Comparison of ENCODE assay signal across 2 cellular contexts in the genomic region with DNA sequence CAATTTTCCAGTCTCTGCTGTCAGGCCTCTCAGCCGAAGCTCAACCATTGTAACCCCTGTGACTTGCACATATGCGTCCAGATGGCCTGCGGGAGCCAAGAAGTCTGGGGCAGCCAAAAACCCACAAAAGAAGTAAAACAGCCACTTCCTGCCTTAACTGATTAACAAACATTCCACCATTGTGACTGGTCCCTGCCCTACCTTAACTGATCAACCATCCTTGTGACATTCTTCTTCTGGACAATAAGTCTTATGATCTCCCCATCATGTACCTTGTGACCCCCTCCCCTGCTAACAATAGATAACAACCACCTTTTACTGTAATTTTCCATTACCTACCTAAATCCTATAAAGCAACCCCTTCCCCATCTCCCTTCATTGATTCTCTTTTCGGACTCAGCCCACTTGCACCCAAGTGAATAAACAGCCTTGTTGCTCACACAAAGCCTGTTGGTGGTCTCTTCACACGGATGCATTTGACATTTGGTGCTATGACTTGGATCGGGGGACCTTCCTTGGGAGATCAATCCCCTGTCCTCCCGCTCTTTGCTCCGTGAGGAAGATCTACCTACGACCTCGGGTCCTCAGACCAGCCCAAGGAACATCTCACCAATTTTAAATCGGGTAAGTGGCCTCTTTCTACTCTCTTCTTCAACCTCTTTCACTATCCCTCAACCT.
TF ChIP-seq lines count a peak whose summit lies in the region.

No MANE protein-coding gene starts in this region.

TF ChIP-seq in GM23338, 12 proteins besides CTCF, POLR2A, EP300 and RAD21 (continued from another document):
- TF ChIP-seq JUNB (IDR thresholded peaks at IDR 0.05; ENCODE audit: unreplicated experiment) (no peak), NANOG (IDR thresholded peaks at IDR 0.05; ENCODE audit: borderline replicate concordance) (no peak), STAT1 (IDR thresholded peaks at IDR 0.05; ENCODE audit: unreplicated experiment) (no peak), EZH2phosphoT487 (IDR thresholded peaks at IDR 0.05; ENCODE audit: unreplicated experiment) (no peak), EZH2 (IDR thresholded peaks at IDR 0.05; ENCODE audit: low read depth, unreplicated experiment) (no peak), ZNF114 (CRISPR knock-in tag; IDR thresholded peaks at IDR 0.05) (no peak), ZNF331 (CRISPR knock-in tag; IDR thresholded peaks at IDR 0.05; ENCODE audit: low read depth) (no peak)
- TF ChIP-seq, protein P1, sequence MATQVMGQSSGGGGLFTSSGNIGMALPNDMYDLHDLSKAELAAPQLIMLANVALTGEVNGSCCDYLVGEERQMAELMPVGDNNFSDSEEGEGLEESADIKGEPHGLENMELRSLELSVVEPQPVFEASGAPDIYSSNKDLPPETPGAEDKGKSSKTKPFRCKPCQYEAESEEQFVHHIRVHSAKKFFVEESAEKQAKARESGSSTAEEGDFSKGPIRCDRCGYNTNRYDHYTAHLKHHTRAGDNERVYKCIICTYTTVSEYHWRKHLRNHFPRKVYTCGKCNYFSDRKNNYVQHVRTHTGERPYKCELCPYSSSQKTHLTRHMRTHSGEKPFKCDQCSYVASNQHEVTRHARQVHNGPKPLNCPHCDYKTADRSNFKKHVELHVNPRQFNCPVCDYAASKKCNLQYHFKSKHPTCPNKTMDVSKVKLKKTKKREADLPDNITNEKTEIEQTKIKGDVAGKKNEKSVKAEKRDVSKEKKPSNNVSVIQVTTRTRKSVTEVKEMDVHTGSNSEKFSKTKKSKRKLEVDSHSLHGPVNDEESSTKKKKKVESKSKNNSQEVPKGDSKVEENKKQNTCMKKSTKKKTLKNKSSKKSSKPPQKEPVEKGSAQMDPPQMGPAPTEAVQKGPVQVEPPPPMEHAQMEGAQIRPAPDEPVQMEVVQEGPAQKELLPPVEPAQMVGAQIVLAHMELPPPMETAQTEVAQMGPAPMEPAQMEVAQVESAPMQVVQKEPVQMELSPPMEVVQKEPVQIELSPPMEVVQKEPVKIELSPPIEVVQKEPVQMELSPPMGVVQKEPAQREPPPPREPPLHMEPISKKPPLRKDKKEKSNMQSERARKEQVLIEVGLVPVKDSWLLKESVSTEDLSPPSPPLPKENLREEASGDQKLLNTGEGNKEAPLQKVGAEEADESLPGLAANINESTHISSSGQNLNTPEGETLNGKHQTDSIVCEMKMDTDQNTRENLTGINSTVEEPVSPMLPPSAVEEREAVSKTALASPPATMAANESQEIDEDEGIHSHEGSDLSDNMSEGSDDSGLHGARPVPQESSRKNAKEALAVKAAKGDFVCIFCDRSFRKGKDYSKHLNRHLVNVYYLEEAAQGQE (IDR thresholded peaks at IDR 0.05; ENCODE audit: unreplicated experiment) = no peak
- TF ChIP-seq, protein P2, sequence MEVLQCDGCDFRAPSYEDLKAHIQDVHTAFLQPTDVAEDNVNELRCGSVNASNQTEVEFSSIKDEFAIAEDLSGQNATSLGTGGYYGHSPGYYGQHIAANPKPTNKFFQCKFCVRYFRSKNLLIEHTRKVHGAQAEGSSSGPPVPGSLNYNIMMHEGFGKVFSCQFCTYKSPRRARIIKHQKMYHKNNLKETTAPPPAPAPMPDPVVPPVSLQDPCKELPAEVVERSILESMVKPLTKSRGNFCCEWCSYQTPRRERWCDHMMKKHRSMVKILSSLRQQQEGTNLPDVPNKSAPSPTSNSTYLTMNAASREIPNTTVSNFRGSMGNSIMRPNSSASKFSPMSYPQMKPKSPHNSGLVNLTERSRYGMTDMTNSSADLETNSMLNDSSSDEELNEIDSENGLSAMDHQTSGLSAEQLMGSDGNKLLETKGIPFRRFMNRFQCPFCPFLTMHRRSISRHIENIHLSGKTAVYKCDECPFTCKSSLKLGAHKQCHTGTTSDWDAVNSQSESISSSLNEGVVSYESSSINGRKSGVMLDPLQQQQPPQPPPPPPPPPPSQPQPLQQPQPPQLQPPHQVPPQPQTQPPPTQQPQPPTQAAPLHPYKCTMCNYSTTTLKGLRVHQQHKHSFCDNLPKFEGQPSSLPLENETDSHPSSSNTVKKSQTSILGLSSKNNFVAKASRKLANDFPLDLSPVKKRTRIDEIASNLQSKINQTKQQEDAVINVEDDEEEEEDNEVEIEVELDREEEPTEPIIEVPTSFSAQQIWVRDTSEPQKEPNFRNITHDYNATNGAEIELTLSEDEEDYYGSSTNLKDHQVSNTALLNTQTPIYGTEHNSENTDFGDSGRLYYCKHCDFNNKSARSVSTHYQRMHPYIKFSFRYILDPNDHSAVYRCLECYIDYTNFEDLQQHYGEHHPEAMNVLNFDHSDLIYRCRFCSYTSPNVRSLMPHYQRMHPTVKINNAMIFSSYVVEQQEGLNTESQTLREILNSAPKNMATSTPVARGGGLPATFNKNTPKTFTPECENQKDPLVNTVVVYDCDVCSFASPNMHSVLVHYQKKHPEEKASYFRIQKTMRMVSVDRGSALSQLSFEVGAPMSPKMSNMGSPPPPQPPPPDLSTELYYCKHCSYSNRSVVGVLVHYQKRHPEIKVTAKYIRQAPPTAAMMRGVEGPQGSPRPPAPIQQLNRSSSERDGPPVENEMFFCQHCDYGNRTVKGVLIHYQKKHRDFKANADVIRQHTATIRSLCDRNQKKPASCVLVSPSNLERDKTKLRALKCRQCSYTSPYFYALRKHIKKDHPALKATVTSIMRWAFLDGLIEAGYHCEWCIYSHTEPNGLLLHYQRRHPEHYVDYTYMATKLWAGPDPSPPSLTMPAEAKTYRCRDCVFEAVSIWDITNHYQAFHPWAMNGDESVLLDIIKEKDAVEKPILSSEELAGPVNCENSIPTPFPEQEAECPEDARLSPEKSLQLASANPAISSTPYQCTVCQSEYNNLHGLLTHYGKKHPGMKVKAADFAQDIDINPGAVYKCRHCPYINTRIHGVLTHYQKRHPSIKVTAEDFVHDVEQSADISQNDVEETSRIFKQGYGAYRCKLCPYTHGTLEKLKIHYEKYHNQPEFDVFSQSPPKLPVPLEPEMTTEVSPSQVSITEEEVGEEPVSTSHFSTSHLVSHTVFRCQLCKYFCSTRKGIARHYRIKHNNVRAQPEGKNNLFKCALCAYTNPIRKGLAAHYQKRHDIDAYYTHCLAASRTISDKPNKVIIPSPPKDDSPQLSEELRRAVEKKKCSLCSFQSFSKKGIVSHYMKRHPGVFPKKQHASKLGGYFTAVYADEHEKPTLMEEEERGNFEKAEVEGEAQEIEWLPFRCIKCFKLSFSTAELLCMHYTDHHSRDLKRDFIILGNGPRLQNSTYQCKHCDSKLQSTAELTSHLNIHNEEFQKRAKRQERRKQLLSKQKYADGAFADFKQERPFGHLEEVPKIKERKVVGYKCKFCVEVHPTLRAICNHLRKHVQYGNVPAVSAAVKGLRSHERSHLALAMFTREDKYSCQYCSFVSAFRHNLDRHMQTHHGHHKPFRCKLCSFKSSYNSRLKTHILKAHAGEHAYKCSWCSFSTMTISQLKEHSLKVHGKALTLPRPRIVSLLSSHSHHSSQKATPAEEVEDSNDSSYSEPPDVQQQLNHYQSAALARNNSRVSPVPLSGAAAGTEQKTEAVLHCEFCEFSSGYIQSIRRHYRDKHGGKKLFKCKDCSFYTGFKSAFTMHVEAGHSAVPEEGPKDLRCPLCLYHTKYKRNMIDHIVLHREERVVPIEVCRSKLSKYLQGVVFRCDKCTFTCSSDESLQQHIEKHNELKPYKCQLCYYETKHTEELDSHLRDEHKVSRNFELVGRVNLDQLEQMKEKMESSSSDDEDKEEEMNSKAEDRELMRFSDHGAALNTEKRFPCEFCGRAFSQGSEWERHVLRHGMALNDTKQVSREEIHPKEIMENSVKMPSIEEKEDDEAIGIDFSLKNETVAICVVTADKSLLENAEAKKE (CRISPR knock-in tag; IDR thresholded peaks at IDR 0.05) = no peak

TF ChIP-seq in WTC11, 78 proteins besides CTCF, POLR2A, EP300 and RAD21 (continued from another document):
- TF ChIP-seq, protein P3, sequence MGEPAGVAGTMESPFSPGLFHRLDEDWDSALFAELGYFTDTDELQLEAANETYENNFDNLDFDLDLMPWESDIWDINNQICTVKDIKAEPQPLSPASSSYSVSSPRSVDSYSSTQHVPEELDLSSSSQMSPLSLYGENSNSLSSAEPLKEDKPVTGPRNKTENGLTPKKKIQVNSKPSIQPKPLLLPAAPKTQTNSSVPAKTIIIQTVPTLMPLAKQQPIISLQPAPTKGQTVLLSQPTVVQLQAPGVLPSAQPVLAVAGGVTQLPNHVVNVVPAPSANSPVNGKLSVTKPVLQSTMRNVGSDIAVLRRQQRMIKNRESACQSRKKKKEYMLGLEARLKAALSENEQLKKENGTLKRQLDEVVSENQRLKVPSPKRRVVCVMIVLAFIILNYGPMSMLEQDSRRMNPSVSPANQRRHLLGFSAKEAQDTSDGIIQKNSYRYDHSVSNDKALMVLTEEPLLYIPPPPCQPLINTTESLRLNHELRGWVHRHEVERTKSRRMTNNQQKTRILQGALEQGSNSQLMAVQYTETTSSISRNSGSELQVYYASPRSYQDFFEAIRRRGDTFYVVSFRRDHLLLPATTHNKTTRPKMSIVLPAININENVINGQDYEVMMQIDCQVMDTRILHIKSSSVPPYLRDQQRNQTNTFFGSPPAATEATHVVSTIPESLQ (CRISPR knock-in tag; IDR thresholded peaks at IDR 0.05) = no peak
- TF ChIP-seq SP1 (CRISPR knock-in tag; conservative IDR thresholded peaks at IDR 0.05) (no peak), CBFB (CRISPR knock-in tag; IDR thresholded peaks at IDR 0.05; ENCODE audit: low read depth) (no peak), ATF1 (CRISPR knock-in tag; IDR thresholded peaks at IDR 0.05) (no peak), NR1H2 (CRISPR knock-in tag; IDR thresholded peaks at IDR 0.05) (no peak), ESRRA (CRISPR knock-in tag; IDR thresholded peaks at IDR 0.05; ENCODE audit: borderline replicate concordance) (no peak), TEAD1 (CRISPR knock-in tag; IDR thresholded peaks at IDR 0.05) (no peak), NR3C1 (CRISPR knock-in tag; conservative IDR thresholded peaks at IDR 0.05; ENCODE audit: low read depth) (no peak), NFYB (CRISPR knock-in tag; conservative IDR thresholded peaks at IDR 0.05; ENCODE audit: low read depth) (no peak), TP53 (CRISPR knock-in tag; IDR thresholded peaks at IDR 0.05) (no peak)
- TF ChIP-seq, protein P4, sequence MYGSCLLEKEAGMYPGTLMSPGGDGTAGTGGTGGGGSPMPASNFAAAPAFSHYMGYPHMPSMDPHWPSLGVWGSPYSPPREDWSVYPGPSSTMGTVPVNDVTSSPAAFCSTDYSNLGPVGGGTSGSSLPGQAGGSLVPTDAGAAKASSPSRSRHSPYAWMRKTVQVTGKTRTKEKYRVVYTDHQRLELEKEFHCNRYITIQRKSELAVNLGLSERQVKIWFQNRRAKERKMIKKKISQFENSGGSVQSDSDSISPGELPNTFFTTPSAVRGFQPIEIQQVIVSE (CRISPR knock-in tag; IDR thresholded peaks at IDR 0.05; ENCODE audit: borderline replicate concordance) = no peak
- TF ChIP-seq, protein P5, sequence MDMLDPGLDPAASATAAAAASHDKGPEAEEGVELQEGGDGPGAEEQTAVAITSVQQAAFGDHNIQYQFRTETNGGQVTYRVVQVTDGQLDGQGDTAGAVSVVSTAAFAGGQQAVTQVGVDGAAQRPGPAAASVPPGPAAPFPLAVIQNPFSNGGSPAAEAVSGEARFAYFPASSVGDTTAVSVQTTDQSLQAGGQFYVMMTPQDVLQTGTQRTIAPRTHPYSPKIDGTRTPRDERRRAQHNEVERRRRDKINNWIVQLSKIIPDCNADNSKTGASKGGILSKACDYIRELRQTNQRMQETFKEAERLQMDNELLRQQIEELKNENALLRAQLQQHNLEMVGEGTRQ (CRISPR knock-in tag; IDR thresholded peaks at IDR 0.05) = no peak
